In genomic region chr15:92797168-92798052, GRCh38 we compare ENCODE assay signal across 8 cellular contexts.
DNase-seq lines count a peak whose midpoint lies in the region; ATAC-seq, FAIRE-seq and TF ChIP-seq lines count a peak whose summit lies in the region.

No MANE protein-coding gene starts in this region.

- H3K36me3 ChIP-seq in mammary epithelial cell (ENCODE audit: insufficient read depth, low read length) (no peaks in the 10 kb centered on the region), kidney (ENCODE audit: control insufficient read depth in 1 of 2, insufficient read depth in 2 of 2, low read length in 2 of 2) (no peaks in the 10 kb centered on the region), stomach (no peaks in the 10 kb centered on the region)

- H3K27ac Mint-ChIP-seq in activated CD4-positive, alpha-beta T cell treated with anti-CD3 and anti-CD28 coated beads for 36 hours, result peak overlapping the region; percentile 65

- dilution Hi-C loops in mammary epithelial cell (cut with HindIII; ENCODE audit: low sequenced_read_pairs), result no loop called here

- peak overlapping the region; percentile 9 for H3K4me2 ChIP-seq in mammary epithelial cell (ENCODE audit: insufficient read depth, low read depth, low read length)

- H3K4me3 ChIP-seq in mammary epithelial cell (replicated peaks in 1 of 3; ENCODE audit: insufficient read depth in 1 of 3, low read depth in 2 of 3, low read length in 3 of 3), result no peak overlapping the region
- no peak overlapping the region for H3K4me3 ChIP-seq in kidney (ENCODE audit: low read length in 2 of 2)
- H3K4me3 ChIP-seq in stomach, result no peak overlapping the region

- no TSS peak for BruUV-seq in mammary epithelial cell (replicated peaks; lab: Mats Ljungman, UMichigan)

- in situ Hi-C loops in KBM-7 (cut with MboI; ENCODE audit: low pct_unique_long_range_greater_than_20kb, low sequenced_read_pairs) (no loop called here), mammary epithelial cell (cut with MboI; ENCODE audit: low sequenced_read_pairs in 2 of 2) (no loop called here)

- no peaks in the 10 kb centered on the region for H3K27me3 ChIP-seq in mammary epithelial cell (ENCODE audit: insufficient read depth, low read length)
- H3K27me3 ChIP-seq in stomach, result no peaks in the 10 kb centered on the region

- TF ChIP-seq POLR2A in stomach (IDR thresholded peaks at IDR 0.05), result no peak

- peaks cover 9% of the 10 kb centered on the region for H3K4me1 Mint-ChIP-seq in activated CD4-positive, alpha-beta T cell treated with anti-CD3 and anti-CD28 coated beads for 36 hours

- H3K4me1 ChIP-seq in mammary epithelial cell (ENCODE audit: insufficient read depth, low read length) (peaks cover 17% of the 10 kb centered on the region), kidney (ENCODE audit: control insufficient read depth in 1 of 2, insufficient read depth in 1 of 2, low read depth in 1 of 2, low read length in 2 of 2) (peaks cover 8% of the 10 kb centered on the region in 2 donors), stomach (peaks cover 12 to 31% (median 15%) of the 10 kb centered on the region in 4 donors)

- 21% methylated on average over 6 of the region's 12 CpGs for WGBS in mammary epithelial cell (ENCODE audit: low coverage, missing lambda C conversion rate)
- WGBS in stomach, 5 donors, result 68 to 72% (median 68%) methylated on average over 11 to 12 of the region's 12 CpGs

- no peak for FAIRE-seq in kidney (lab: Jason Lieb, UNC)

- no peak overlapping the region for H3K4me3 Mint-ChIP-seq in activated CD4-positive, alpha-beta T cell treated with anti-CD3 and anti-CD28 coated beads for 36 hours

- intact Hi-C loops in activated CD4-positive, alpha-beta T cell treated with anti-CD3 and anti-CD28 coated beads for 36 hours (cut with DNase I, micrococcal nuclease), result loop anchor here (1.0 to 10.0 kb wide), 4 partner anchors 121 to 1327 kb away; no protein-coding TSS in a partner anchor
- intact Hi-C loops in mammary epithelial cell (cut with micrococcal nuclease), result loop anchor here (1.0 to 10.0 kb wide), 5 partner anchors 109 to 1327 kb away; no protein-coding TSS in a partner anchor
- intact Hi-C loops in kidney (cut with DNase I), result no loop called here
- intact Hi-C loops in stomach (cut with DNase I; ENCODE audit: low total_unique reads), result no loop called here

- no peaks in the 10 kb centered on the region for H3K27me3 Mint-ChIP-seq in activated CD4-positive, alpha-beta T cell treated with anti-CD3 and anti-CD28 coated beads for 36 hours

- H3K9ac ChIP-seq in mammary epithelial cell (ENCODE audit: insufficient read depth, low read length), result peak overlapping the region; percentile 30
- peak overlapping the region in 1 of 2 donors; percentile 43 for H3K9ac ChIP-seq in kidney (ENCODE audit: low read length in 2 of 2)

- peak overlapping the region; percentile 90 for H2AFZ ChIP-seq in mammary epithelial cell (ENCODE audit: low read depth, low read length)

- POLR2A ChIA-PET in activated CD4-positive, alpha-beta T cell treated with anti-CD3 and anti-CD28 coated beads for 36 hours (lab: Charles Lee), result interaction anchor here (0.7 to 1.7 kb wide), 6 partner anchors 83 to 121 kb away, joined by 3 to 7 read pairs (median 4); no protein-coding TSS in a partner anchor

- no peaks in the 10 kb centered on the region for H4K20me1 ChIP-seq in mammary epithelial cell (ENCODE audit: insufficient read depth, low read length)

- CTCF ChIA-PET in activated CD4-positive, alpha-beta T cell treated with anti-CD3 and anti-CD28 coated beads for 36 hours (lab: Charles Lee), result interaction anchor here (0.7 to 5.2 kb wide), 42 partner anchors 9 to 375 kb away, joined by 3 to 87 read pairs (median 4); partner anchors contain the start of gene CHD2
- CTCF ChIA-PET in mammary epithelial cell (lab: Charles Lee; ENCODE audit: low non-redundant PET), result interaction anchor here (0.6 kb wide), 5 partner anchors 84 to 1340 kb away, joined by 3 to 9 read pairs (median 5); no protein-coding TSS in a partner anchor

- H3K27ac ChIP-seq in mammary epithelial cell (ENCODE audit: insufficient read depth, low read depth, low read length) (peak overlapping the region; percentile 35), kidney (ENCODE audit: low read depth in 2 of 2, low read length in 2 of 2) (no peak overlapping the region), stomach (peak overlapping the region in 4 of 5 donors; percentile 28 to 63 (median 44))

- H3K36me3 Mint-ChIP-seq in activated CD4-positive, alpha-beta T cell treated with anti-CD3 and anti-CD28 coated beads for 36 hours (ENCODE audit: low read depth), result peaks cover 2% of the 10 kb centered on the region

- ATAC-seq in activated CD4-positive, alpha-beta T cell treated with anti-CD3 and anti-CD28 coated beads for 36 hours, result peak; percentile 90
- ATAC-seq in GM21528 (IDR thresholded peaks at IDR 0.05; ENCODE audit: low FRiP score, unreplicated experiment), result peak; percentile 67

- no peak for TF ChIP-seq EP300 in stomach (IDR thresholded peaks at IDR 0.05)

- no peaks in the 10 kb centered on the region for H3K79me2 ChIP-seq in mammary epithelial cell (ENCODE audit: insufficient read depth, low read length)

- H3K9me3 ChIP-seq in mammary epithelial cell (replicated peaks; ENCODE audit: insufficient read depth, low read length), result no peaks in the 10 kb centered on the region
- no peaks in the 10 kb centered on the region for H3K9me3 ChIP-seq in kidney (ENCODE audit: control insufficient read depth in 1 of 2, low read length in 2 of 2)
- no peaks in the 10 kb centered on the region for H3K9me3 ChIP-seq in stomach

- no peak for DNase-seq in activated CD4-positive, alpha-beta T cell treated with anti-CD3 and anti-CD28 coated beads for 36 hours
- no peak for DNase-seq in activated CD4-positive, alpha-beta T cell treated with anti-CD3 and anti-CD28 coated beads, Interleukin-2, amount 50 U/mL, for 48 hours
- DNase-seq in KBM-7 (peak; percentile 83), OCI-M2 (lab: John Stamatoyannopoulos, UW; ENCODE audit: unreplicated experiment) (peak; percentile 63), mammary epithelial cell (peak; percentile 66), kidney (no peak), stomach (no peak)

- no peaks in the 10 kb centered on the region for H3K9me3 Mint-ChIP-seq in activated CD4-positive, alpha-beta T cell treated with anti-CD3 and anti-CD28 coated beads for 36 hours (ENCODE audit: low read depth)

- TF ChIP-seq CTCF in mammary epithelial cell (conservative IDR thresholded peaks at IDR 0.05 in 1 of 2, IDR thresholded peaks at IDR 0.05 in 1 of 2; ENCODE audit: extremely low read depth in 1 of 2, insufficient read depth in 1 of 2, low read depth in 1 of 2, low read length in 2 of 2) (peak; percentile 58 to 65), kidney (IDR thresholded peaks at IDR 0.05; ENCODE audit: borderline replicate concordance, extremely low read depth, insufficient read depth) (peak; percentile 74), stomach (IDR thresholded peaks at IDR 0.05) (peak in 5 of 7 experiments; percentile 44 to 86 (median 81))

Comparison
In these comparisons a context has a peak if more than half of its experiments do, and no peak if none do; other contexts are left out.
1. DNase-seq: peak in KBM-7 (single experiment), OCI-M2 (single experiment) and mammary epithelial cell (single experiment); none in activated CD4-positive, alpha-beta T cell treated with anti-CD3 and anti-CD28 coated beads for 36 hours (single experiment), activated CD4-positive, alpha-beta T cell treated with anti-CD3 and anti-CD28 coated beads, Interleukin-2, amount 50 U/mL, for 48 hours (0 of 2), kidney (single experiment) and stomach (single experiment).
2. H3K27ac ChIP-seq: peak in mammary epithelial cell (single experiment) and stomach (4 of 5); none in kidney (0 of 2).
3. intact Hi-C loops: an anchor here in activated CD4-positive, alpha-beta T cell treated with anti-CD3 and anti-CD28 coated beads for 36 hours (1.0 to 10.0 kb wide) and mammary epithelial cell (1.0 to 10.0 kb wide); none called in kidney and stomach.
4. Peak in every context shown above with its lines, with median percentiles within 50 percentile points of each other: CTCF ChIP-seq.